8 cellular contexts compared by ENCODE assay signal in genomic region chr12:95216704-95217376, GRCh38. TPM values are rescaled to one million over a fixed set of nuclear protein-coding genes. Genes with fewer than 3 reads are reported as not detected.
DNase-seq lines count a peak whose midpoint lies in the region; ATAC-seq and TF ChIP-seq lines count a peak whose summit lies in the region.

No MANE protein-coding gene starts in this region.

- peaks cover 17 to 46% (median 36%) of the 10 kb centered on the region in 4 donors for H3K4me1 Mint-ChIP-seq in CD4-positive, CD25-positive, alpha-beta regulatory T cell
- H3K4me1 Mint-ChIP-seq in natural killer cell treated with Interleukin-12 subunit alpha and Interleukin-12 subunit beta and Interleukin-15 and Interleukin-18, amount 100 ng/mL, for 72 hours (ENCODE audit: low read depth in 2 of 2): peaks cover 18 to 22% of the 10 kb centered on the region in 2 donors

- CTCF ChIA-PET in RWPE1 (lab: Yijun Ruan, JAX): interaction anchor here (0.5 to 1.6 kb wide), 11 partner anchors 9 to 144 kb away, joined by 3 to 16 read pairs (median 4); no protein-coding TSS in a partner anchor

- peaks cover 36% of the 10 kb centered on the region for H3K27me3 Mint-ChIP-seq in CD4-positive, CD25-positive, alpha-beta regulatory T cell
- peaks cover 3 to 15% of the 10 kb centered on the region in 2 donors for H3K27me3 Mint-ChIP-seq in natural killer cell treated with Interleukin-12 subunit alpha and Interleukin-12 subunit beta and Interleukin-15 and Interleukin-18, amount 100 ng/mL, for 72 hours

- peaks cover 3% of the 10 kb centered on the region for H3K36me3 Mint-ChIP-seq in CD4-positive, CD25-positive, alpha-beta regulatory T cell
- no peaks in the 10 kb centered on the region for H3K36me3 Mint-ChIP-seq in natural killer cell treated with Interleukin-12 subunit alpha and Interleukin-12 subunit beta and Interleukin-15 and Interleukin-18, amount 100 ng/mL, for 72 hours

- peak; percentile 3 to 7 for ATAC-seq in CD4-positive, CD25-positive, alpha-beta regulatory T cell (ENCODE audit: low read depth in 2 of 2)
- peak; percentile 18 for ATAC-seq in GM19025 (IDR thresholded peaks at IDR 0.05; ENCODE audit: low read depth, unreplicated experiment)
- peak; percentile 23 for ATAC-seq in HG03159 (IDR thresholded peaks at IDR 0.05; ENCODE audit: unreplicated experiment)
- peak; percentile 33 to 41 for ATAC-seq in natural killer cell treated with Interleukin-12 subunit alpha and Interleukin-12 subunit beta and Interleukin-15 and Interleukin-18, amount 100 ng/mL, for 72 hours

- peaks cover 0 to 1% (median 0%) of the 10 kb centered on the region in 7 donors for H3K9me3 Mint-ChIP-seq in CD4-positive, CD25-positive, alpha-beta regulatory T cell
- H3K9me3 Mint-ChIP-seq in natural killer cell treated with Interleukin-12 subunit alpha and Interleukin-12 subunit beta and Interleukin-15 and Interleukin-18, amount 100 ng/mL, for 72 hours: no peaks in the 10 kb centered on the region

- peaks cover 5% of the 10 kb centered on the region for H3K27me3 ChIP-seq in CD4-positive, CD25-positive, alpha-beta regulatory T cell (ENCODE audit: control insufficient read depth, insufficient read depth, low read length)

- peak overlapping the region; percentile 93 for H3K27ac ChIP-seq in CD4-positive, CD25-positive, alpha-beta regulatory T cell (ENCODE audit: insufficient read depth, low read length, poor library complexity, severe bottlenecking)
- H3K27ac ChIP-seq in RWPE1 (peak overlapping the region; percentile 97), epithelial cell of prostate (peak overlapping the region; percentile 94)

- H3K36me3 ChIP-seq in CD4-positive, CD25-positive, alpha-beta regulatory T cell (ENCODE audit: control insufficient read depth, insufficient read depth, low read length): no peaks in the 10 kb centered on the region

- H3K4me1 ChIP-seq in CD4-positive, CD25-positive, alpha-beta regulatory T cell (ENCODE audit: control insufficient read depth, insufficient read depth, low read length, poor library complexity, severe bottlenecking): peaks cover 13% of the 10 kb centered on the region

- TF ChIP-seq CTCF in RWPE1 (conservative IDR thresholded peaks at IDR 0.05; ENCODE audit: low read depth): no peak

- peak overlapping the region; percentile 94 to 100 (median 98) for H3K4me3 Mint-ChIP-seq in CD4-positive, CD25-positive, alpha-beta regulatory T cell
- H3K4me3 Mint-ChIP-seq in natural killer cell treated with Interleukin-12 subunit alpha and Interleukin-12 subunit beta and Interleukin-15 and Interleukin-18, amount 100 ng/mL, for 72 hours: peak overlapping the region; percentile 95

- H3K9me3 ChIP-seq in CD4-positive, CD25-positive, alpha-beta regulatory T cell (ENCODE audit: control insufficient read depth in 2 of 2, low read length in 2 of 2): no peaks in the 10 kb centered on the region

- POLR2A ChIA-PET in RWPE1 (lab: Yijun Ruan, JAX; ENCODE audit: low non-redundant PET): interaction anchor here (0.5 to 1.0 kb wide), 4 partner anchors 11 to 571 kb away, joined by 3 to 12 read pairs (median 6); no protein-coding TSS in a partner anchor

- H3K27ac Mint-ChIP-seq in CD4-positive, CD25-positive, alpha-beta regulatory T cell: peak overlapping the region in 2 of 3 donors; percentile 87 to 91
- peak overlapping the region; percentile 40 to 83 for H3K27ac Mint-ChIP-seq in natural killer cell treated with Interleukin-12 subunit alpha and Interleukin-12 subunit beta and Interleukin-15 and Interleukin-18, amount 100 ng/mL, for 72 hours

- H3K4me3 ChIP-seq in CD4-positive, CD25-positive, alpha-beta regulatory T cell (ENCODE audit: low read depth, low read length): peak overlapping the region; percentile 87

- peak in 1 of 3 donors; percentile 32 for DNase-seq in CD4-positive, CD25-positive, alpha-beta regulatory T cell
- DNase-seq in RWPE1 (ENCODE audit: low spot score) (peak; percentile 26), epithelial cell of prostate (ENCODE audit: low read depth, low spot score) (no peak), EL (no peak), NCI-H226 (no peak)
- DNase-seq in natural killer cell treated with Interleukin-12 subunit alpha and Interleukin-12 subunit beta and Interleukin-15 and Interleukin-18, amount 100 ng/mL, for 72 hours (ENCODE audit: low spot score): no peak

RNA-seq across cellular contexts. Expression of gene FGD6, which starts 0.4 kb away (rescaled TPM):
- 0.79 TPM for total RNA-seq in CD4-positive, CD25-positive, alpha-beta regulatory T cell
- under 1 TPM in 3 of 4 donors, not detected in 1; 0.06 to 0.10 (median 0.08) TPM for polyA plus RNA-seq in CD4-positive, CD25-positive, alpha-beta regulatory T cell
- 1 to 10 TPM in 1 of 2 donors, under 1 TPM in 1; 0.62 to 2.0 TPM for total RNA-seq in natural killer cell treated with Interleukin-12 subunit alpha and Interleukin-12 subunit beta and Interleukin-15 and Interleukin-18, amount 100 ng/mL, for 72 hours

RNA-seq across cellular contexts. Expression of gene VEZT, which starts 0.8 kb away (rescaled TPM):
- total RNA-seq in CD4-positive, CD25-positive, alpha-beta regulatory T cell: 52.9 TPM
- polyA plus RNA-seq in CD4-positive, CD25-positive, alpha-beta regulatory T cell: 10 to 100 TPM; 21.9 to 29.6 (median 27.4) TPM
- 10 to 100 TPM; 33.4 to 54.3 TPM for total RNA-seq in natural killer cell treated with Interleukin-12 subunit alpha and Interleukin-12 subunit beta and Interleukin-15 and Interleukin-18, amount 100 ng/mL, for 72 hours
